In the genomic region with DNA sequence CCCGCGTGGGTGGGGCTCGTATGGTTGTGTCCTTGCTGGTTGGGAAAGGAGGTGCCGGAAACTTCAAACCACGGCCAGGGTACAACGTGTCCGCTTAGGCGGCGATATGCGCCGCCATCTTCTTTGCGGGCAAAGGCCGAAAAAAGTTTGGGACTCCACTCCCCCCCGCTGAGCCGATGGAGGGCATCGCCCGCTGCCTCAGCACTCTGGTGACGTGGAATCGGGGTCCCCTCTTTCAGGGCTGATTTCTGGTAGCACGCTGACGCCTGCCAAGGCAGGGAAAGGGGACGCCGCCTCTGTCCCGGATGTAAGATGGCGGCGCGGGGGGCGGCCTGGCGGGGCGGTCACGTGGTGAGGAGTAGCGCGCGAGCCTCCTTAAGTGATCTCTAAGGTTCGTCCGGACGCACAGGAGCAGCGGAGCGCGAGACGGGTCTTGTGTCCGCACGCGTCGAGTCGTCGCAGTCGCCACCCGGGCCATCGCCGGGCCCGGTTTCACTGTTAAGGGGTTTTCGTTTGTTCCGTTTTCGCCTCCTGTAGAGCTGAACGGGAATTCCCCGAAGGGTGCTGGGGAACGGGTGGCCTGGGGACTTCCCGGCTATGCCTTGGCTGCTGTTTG, we compare ENCODE assay signal across 1 cellular context.
TF ChIP-seq lines count a peak whose summit lies in the region.

No MANE protein-coding gene starts in this region.

TF ChIP-seq in HepG2, 621 proteins besides CTCF, POLR2A, EP300 and RAD21 (continued from another document and continues in another):
- TF ChIP-seq, protein P1, sequence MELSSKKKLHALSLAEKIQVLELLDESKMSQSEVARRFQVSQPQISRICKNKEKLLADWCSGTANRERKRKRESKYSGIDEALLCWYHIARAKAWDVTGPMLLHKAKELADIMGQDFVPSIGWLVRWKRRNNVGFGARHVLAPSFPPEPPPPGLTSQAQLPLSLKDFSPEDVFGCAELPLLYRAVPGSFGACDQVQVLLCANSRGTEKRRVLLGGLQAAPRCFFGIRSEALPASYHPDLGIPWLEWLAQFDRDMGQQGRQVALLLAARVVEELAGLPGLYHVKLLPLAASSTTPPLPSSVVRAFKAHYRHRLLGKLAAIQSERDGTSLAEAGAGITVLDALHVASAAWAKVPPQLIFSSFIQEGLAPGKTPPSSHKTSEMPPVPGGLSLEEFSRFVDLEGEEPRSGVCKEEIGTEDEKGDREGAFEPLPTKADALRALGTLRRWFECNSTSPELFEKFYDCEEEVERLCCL (CRISPR knock-in tag; IDR thresholded peaks at IDR 0.05; ENCODE audit: borderline replicate concordance): no peak
- TF ChIP-seq ARID2 (CRISPR knock-in tag; IDR thresholded peaks at IDR 0.05; ENCODE audit: borderline replicate concordance) (peak; percentile 56; the same call in 1 of the 2 replicates), SALL2 (CRISPR knock-in tag; IDR thresholded peaks at IDR 0.05) (peak; percentile 70), RARA (CRISPR knock-in tag; IDR thresholded peaks at IDR 0.05) (no peak; the same call in 1 of the 2 replicates), ZNF274 (CRISPR knock-in tag; IDR thresholded peaks at IDR 0.05) (peak; percentile 40; the same call in 1 of the 2 replicates), CHD4 (IDR thresholded peaks at IDR 0.05; ENCODE audit: borderline replicate concordance, low read length) (no peak), FOSL2 (CRISPR knock-in tag; IDR thresholded peaks at IDR 0.05) (peak; percentile 35; the same call in 1 of the 2 replicates), DNMT3B (CRISPR knock-in tag; conservative IDR thresholded peaks at IDR 0.05) (no peak), KDM2A (CRISPR knock-in tag; IDR thresholded peaks at IDR 0.05; ENCODE audit: borderline replicate concordance, low read depth) (peak; percentile 98), ZIK1 (CRISPR knock-in tag; IDR thresholded peaks at IDR 0.05; ENCODE audit: borderline replicate concordance, low read depth) (peak; percentile 5; the same call in 1 of the 2 replicates), ZNF746 (CRISPR knock-in tag; IDR thresholded peaks at IDR 0.05) (peak; percentile 78; the same call in 1 of the 2 replicates), TBX2 (CRISPR knock-in tag; IDR thresholded peaks at IDR 0.05; ENCODE audit: borderline replicate concordance) (peak; percentile 28), ZNF563 (CRISPR knock-in tag; IDR thresholded peaks at IDR 0.05) (peak; percentile 61; the same call in 1 of the 2 replicates), PHF8 (CRISPR knock-in tag; IDR thresholded peaks at IDR 0.05) (peak; percentile 72), CHD2 (IDR thresholded peaks at IDR 0.05; ENCODE audit: low read depth, low read length) (0 out of 2 replicates have a peak, but pooled peaks have one; percentile 16), ZNF790 (CRISPR knock-in tag; IDR thresholded peaks at IDR 0.05; ENCODE audit: borderline replicate concordance) (peak; percentile 41; the same call in 1 of the 2 replicates), ZSCAN30 (CRISPR knock-in tag; IDR thresholded peaks at IDR 0.05) (no peak), PHF5A (CRISPR knock-in tag; IDR thresholded peaks at IDR 0.05; ENCODE audit: low read depth, unreplicated experiment) (peak; percentile 33), ARHGAP35 (CRISPR knock-in tag; IDR thresholded peaks at IDR 0.05; ENCODE audit: borderline replicate concordance) (peak; percentile 51; the same call in 1 of the 2 replicates), SP4 (CRISPR knock-in tag; IDR thresholded peaks at IDR 0.05) (peak; percentile 54; the same call in 1 of the 2 replicates), ZNF30 (CRISPR knock-in tag; IDR thresholded peaks at IDR 0.05) (peak; percentile 67; the same call in 1 of the 2 replicates), ZNF75D (CRISPR knock-in tag; IDR thresholded peaks at IDR 0.05; ENCODE audit: borderline replicate concordance) (no peak), HNF4A (CRISPR knock-in tag; IDR thresholded peaks at IDR 0.05) (peak; percentile 33; the same call in 1 of the 2 replicates), ZNF564 (CRISPR knock-in tag; IDR thresholded peaks at IDR 0.05) (peak; percentile 30; the same call in 1 of the 2 replicates), ERF (CRISPR knock-in tag; IDR thresholded peaks at IDR 0.05) (peak; percentile 71; the same call in 1 of the 2 replicates), ZNF207 (IDR thresholded peaks at IDR 0.05; ENCODE audit: borderline replicate concordance) (no peak), MYC (CRISPR knock-in tag; IDR thresholded peaks at IDR 0.05; ENCODE audit: borderline replicate concordance) (peak; percentile 95), HNRNPK (IDR thresholded peaks at IDR 0.05; ENCODE audit: low read depth, low read length, poor library complexity, severe bottlenecking) (no peak)
- TF ChIP-seq, protein P2, sequence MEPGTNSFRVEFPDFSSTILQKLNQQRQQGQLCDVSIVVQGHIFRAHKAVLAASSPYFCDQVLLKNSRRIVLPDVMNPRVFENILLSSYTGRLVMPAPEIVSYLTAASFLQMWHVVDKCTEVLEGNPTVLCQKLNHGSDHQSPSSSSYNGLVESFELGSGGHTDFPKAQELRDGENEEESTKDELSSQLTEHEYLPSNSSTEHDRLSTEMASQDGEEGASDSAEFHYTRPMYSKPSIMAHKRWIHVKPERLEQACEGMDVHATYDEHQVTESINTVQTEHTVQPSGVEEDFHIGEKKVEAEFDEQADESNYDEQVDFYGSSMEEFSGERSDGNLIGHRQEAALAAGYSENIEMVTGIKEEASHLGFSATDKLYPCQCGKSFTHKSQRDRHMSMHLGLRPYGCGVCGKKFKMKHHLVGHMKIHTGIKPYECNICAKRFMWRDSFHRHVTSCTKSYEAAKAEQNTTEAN (CRISPR knock-in tag; conservative IDR thresholded peaks at IDR 0.05): 0 out of 2 replicates have a peak, but pooled peaks have one; percentile 28
- TF ChIP-seq, protein P3, sequence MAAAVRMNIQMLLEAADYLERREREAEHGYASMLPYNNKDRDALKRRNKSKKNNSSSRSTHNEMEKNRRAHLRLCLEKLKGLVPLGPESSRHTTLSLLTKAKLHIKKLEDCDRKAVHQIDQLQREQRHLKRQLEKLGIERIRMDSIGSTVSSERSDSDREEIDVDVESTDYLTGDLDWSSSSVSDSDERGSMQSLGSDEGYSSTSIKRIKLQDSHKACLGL (CRISPR knock-in tag; IDR thresholded peaks at IDR 0.05): peak; percentile 43
- TF ChIP-seq, protein P4, sequence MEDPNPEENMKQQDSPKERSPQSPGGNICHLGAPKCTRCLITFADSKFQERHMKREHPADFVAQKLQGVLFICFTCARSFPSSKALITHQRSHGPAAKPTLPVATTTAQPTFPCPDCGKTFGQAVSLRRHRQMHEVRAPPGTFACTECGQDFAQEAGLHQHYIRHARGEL (CRISPR knock-in tag; IDR thresholded peaks at IDR 0.05): 0 out of 2 replicates have a peak, but pooled peaks have one; percentile 19
- TF ChIP-seq, protein P5, sequence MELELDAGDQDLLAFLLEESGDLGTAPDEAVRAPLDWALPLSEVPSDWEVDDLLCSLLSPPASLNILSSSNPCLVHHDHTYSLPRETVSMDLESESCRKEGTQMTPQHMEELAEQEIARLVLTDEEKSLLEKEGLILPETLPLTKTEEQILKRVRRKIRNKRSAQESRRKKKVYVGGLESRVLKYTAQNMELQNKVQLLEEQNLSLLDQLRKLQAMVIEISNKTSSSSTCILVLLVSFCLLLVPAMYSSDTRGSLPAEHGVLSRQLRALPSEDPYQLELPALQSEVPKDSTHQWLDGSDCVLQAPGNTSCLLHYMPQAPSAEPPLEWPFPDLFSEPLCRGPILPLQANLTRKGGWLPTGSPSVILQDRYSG (CRISPR knock-in tag; IDR thresholded peaks at IDR 0.05): peak; percentile 88; the same call in 1 of the 2 replicates
- TF ChIP-seq, protein P6, sequence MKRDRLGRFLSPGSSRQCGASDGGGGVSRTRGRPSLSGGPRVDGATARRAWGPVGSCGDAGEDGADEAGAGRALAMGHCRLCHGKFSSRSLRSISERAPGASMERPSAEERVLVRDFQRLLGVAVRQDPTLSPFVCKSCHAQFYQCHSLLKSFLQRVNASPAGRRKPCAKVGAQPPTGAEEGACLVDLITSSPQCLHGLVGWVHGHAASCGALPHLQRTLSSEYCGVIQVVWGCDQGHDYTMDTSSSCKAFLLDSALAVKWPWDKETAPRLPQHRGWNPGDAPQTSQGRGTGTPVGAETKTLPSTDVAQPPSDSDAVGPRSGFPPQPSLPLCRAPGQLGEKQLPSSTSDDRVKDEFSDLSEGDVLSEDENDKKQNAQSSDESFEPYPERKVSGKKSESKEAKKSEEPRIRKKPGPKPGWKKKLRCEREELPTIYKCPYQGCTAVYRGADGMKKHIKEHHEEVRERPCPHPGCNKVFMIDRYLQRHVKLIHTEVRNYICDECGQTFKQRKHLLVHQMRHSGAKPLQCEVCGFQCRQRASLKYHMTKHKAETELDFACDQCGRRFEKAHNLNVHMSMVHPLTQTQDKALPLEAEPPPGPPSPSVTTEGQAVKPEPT (CRISPR knock-in tag; IDR thresholded peaks at IDR 0.05; ENCODE audit: low read depth): peak; percentile 25
- TF ChIP-seq, protein P7, sequence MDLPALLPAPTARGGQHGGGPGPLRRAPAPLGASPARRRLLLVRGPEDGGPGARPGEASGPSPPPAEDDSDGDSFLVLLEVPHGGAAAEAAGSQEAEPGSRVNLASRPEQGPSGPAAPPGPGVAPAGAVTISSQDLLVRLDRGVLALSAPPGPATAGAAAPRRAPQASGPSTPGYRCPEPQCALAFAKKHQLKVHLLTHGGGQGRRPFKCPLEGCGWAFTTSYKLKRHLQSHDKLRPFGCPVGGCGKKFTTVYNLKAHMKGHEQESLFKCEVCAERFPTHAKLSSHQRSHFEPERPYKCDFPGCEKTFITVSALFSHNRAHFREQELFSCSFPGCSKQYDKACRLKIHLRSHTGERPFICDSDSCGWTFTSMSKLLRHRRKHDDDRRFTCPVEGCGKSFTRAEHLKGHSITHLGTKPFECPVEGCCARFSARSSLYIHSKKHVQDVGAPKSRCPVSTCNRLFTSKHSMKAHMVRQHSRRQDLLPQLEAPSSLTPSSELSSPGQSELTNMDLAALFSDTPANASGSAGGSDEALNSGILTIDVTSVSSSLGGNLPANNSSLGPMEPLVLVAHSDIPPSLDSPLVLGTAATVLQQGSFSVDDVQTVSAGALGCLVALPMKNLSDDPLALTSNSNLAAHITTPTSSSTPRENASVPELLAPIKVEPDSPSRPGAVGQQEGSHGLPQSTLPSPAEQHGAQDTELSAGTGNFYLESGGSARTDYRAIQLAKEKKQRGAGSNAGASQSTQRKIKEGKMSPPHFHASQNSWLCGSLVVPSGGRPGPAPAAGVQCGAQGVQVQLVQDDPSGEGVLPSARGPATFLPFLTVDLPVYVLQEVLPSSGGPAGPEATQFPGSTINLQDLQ (CRISPR knock-in tag; IDR thresholded peaks at IDR 0.05): peak; percentile 13; the same call in 1 of the 2 replicates
- TF ChIP-seq, protein P8, sequence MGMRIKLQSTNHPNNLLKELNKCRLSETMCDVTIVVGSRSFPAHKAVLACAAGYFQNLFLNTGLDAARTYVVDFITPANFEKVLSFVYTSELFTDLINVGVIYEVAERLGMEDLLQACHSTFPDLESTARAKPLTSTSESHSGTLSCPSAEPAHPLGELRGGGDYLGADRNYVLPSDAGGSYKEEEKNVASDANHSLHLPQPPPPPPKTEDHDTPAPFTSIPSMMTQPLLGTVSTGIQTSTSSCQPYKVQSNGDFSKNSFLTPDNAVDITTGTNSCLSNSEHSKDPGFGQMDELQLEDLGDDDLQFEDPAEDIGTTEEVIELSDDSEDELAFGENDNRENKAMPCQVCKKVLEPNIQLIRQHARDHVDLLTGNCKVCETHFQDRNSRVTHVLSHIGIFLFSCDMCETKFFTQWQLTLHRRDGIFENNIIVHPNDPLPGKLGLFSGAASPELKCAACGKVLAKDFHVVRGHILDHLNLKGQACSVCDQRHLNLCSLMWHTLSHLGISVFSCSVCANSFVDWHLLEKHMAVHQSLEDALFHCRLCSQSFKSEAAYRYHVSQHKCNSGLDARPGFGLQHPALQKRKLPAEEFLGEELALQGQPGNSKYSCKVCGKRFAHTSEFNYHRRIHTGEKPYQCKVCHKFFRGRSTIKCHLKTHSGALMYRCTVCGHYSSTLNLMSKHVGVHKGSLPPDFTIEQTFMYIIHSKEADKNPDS (CRISPR knock-in tag; IDR thresholded peaks at IDR 0.05): peak; percentile 44; the same call in 1 of the 2 replicates
- TF ChIP-seq, protein P9, sequence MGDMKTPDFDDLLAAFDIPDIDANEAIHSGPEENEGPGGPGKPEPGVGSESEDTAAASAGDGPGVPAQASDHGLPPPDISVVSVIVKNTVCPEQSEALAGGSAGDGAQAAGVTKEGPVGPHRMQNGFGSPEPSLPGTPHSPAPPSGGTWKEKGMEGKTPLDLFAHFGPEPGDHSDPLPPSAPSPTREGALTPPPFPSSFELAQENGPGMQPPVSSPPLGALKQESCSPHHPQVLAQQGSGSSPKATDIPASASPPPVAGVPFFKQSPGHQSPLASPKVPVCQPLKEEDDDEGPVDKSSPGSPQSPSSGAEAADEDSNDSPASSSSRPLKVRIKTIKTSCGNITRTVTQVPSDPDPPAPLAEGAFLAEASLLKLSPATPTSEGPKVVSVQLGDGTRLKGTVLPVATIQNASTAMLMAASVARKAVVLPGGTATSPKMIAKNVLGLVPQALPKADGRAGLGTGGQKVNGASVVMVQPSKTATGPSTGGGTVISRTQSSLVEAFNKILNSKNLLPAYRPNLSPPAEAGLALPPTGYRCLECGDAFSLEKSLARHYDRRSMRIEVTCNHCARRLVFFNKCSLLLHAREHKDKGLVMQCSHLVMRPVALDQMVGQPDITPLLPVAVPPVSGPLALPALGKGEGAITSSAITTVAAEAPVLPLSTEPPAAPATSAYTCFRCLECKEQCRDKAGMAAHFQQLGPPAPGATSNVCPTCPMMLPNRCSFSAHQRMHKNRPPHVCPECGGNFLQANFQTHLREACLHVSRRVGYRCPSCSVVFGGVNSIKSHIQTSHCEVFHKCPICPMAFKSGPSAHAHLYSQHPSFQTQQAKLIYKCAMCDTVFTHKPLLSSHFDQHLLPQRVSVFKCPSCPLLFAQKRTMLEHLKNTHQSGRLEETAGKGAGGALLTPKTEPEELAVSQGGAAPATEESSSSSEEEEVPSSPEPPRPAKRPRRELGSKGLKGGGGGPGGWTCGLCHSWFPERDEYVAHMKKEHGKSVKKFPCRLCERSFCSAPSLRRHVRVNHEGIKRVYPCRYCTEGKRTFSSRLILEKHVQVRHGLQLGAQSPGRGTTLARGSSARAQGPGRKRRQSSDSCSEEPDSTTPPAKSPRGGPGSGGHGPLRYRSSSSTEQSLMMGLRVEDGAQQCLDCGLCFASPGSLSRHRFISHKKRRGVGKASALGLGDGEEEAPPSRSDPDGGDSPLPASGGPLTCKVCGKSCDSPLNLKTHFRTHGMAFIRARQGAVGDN (CRISPR knock-in tag; IDR thresholded peaks at IDR 0.05): peak; percentile 95
